Comparison of ENCODE assay signal across 8 cellular contexts in genomic region chr9:61853624-61854261, GRCh38.
DNase-seq lines count a peak whose midpoint lies in the region; ATAC-seq and TF ChIP-seq lines count a peak whose summit lies in the region.
"Not testable (repeated sequence)": the region's sequence is repeated elsewhere in the genome, so short reads cannot be mapped to it uniquely, and the experiment has no call there.

No MANE protein-coding gene starts in this region.

- peak; percentile 94 for DNase-seq in activated CD8-positive, alpha-beta memory T cell treated with anti-CD3 and anti-CD28 coated beads for 24 hours
- DNase-seq in body of pancreas (peak; percentile 90 to 94 (median 92)), lower lobe of right lung (peak; percentile 89), transverse colon (peak; percentile 89)
- peak; percentile 84 to 88 for DNase-seq in stimulated activated CD4-positive, alpha-beta T cell treated with anti-CD3 and anti-CD28 coated beads, Interleukin-2, amount 100 ng/mL, for 24 hours

- H3K9me3 ChIP-seq in body of pancreas, lower lobe of right lung, transverse colon: not testable (repeated sequence)

- 0% methylated on average over 20 of the region's 40 CpGs; no CpG with 5 or more reads in 1 of the 2 donors for WGBS in body of pancreas, 2 donors
- 11% methylated on average over 13 of the region's 40 CpGs; no CpG with 5 or more reads in 1 of the 2 donors for WGBS in transverse colon (ENCODE audit: low coverage in 1 of 2), 2 donors

- not testable (repeated sequence) for TF ChIP-seq EP300 in Ishikawa (IDR thresholded peaks at IDR 0.05; ENCODE audit: borderline replicate concordance); transverse colon (IDR thresholded peaks at IDR 0.05; ENCODE audit: low read depth)

- not testable (repeated sequence) for H3K27me3 ChIP-seq in body of pancreas; lower lobe of right lung (ENCODE audit: low read depth); transverse colon

- ATAC-seq in GM19025 (IDR thresholded peaks at IDR 0.05; ENCODE audit: low read depth, unreplicated experiment), result peak; percentile 69
- ATAC-seq in HG02678 (IDR thresholded peaks at IDR 0.05; ENCODE audit: unreplicated experiment), result peak; percentile 80
- ATAC-seq in body of pancreas, result peak; percentile 81
- peak; percentile 78 for ATAC-seq in lower lobe of right lung

- not testable (repeated sequence) for TF ChIP-seq CTCF in body of pancreas (IDR thresholded peaks at IDR 0.05); lower lobe of right lung (IDR thresholded peaks at IDR 0.05); transverse colon (IDR thresholded peaks at IDR 0.05)

- in situ Hi-C loops in transverse colon (cut with MboI; ENCODE audit: low pct_ligation_motif_present in 1 of 4, low pct_unique_long_range_greater_than_20kb in 1 of 4, low sequenced_read_pairs in 3 of 4), result not testable (repeated sequence)

- not testable (repeated sequence) for TF ChIP-seq RAD21 in Ishikawa (IDR thresholded peaks at IDR 0.05; ENCODE audit: low read depth)

- H3K27ac ChIP-seq in body of pancreas (peak overlapping the region in 2 of 4 donors; percentile 59 to 62), transverse colon (peak overlapping the region; percentile 50 to 73 (median 64))
- H3K27ac ChIP-seq in lower lobe of right lung, result not testable (repeated sequence)

- H3K4me3 ChIP-seq in body of pancreas, result not testable (repeated sequence)
- H3K4me3 ChIP-seq in lower lobe of right lung, result peak overlapping the region; percentile 49
- peak overlapping the region in 2 of 4 donors; percentile 34 to 48 for H3K4me3 ChIP-seq in transverse colon

- not testable (repeated sequence) for TF ChIP-seq POLR2A in body of pancreas (IDR thresholded peaks at IDR 0.05); transverse colon (IDR thresholded peaks at IDR 0.05)

- H3K4me1 ChIP-seq in body of pancreas, lower lobe of right lung, transverse colon: not testable (repeated sequence)

- not testable (repeated sequence) for H3K36me3 ChIP-seq in body of pancreas (replicated peaks in 1 of 2; ENCODE audit: insufficient read depth in 1 of 2, low read depth in 2 of 2); lower lobe of right lung; transverse colon

- intact Hi-C loops in body of pancreas (cut with DNase I); lower lobe of right lung (cut with DNase I); transverse colon (cut with DNase I; ENCODE audit: low total_unique reads): not testable (repeated sequence)

TF ChIP-seq in Ishikawa, 13 proteins besides CTCF, POLR2A, EP300 and RAD21:
- 0 out of 2 replicates have a peak, but pooled peaks have one; percentile 18 for TF ChIP-seq MAX (IDR thresholded peaks at IDR 0.05)
